ENCODE assay signal across 9 cellular contexts in genomic region chr3:4711680-4711992, GRCh38.
DNase-seq lines count a peak whose midpoint lies in the region; ATAC-seq and TF ChIP-seq lines count a peak whose summit lies in the region.
"Had no signal": no experiment of that assay in that cellular context is flagged by ENCODE, and none has a peak within 500 bp of the region (broad histone marks: within the 10 kb centered on the region; RNA-seq: fewer than 3 reads in every experiment).

No MANE protein-coding gene starts in this region.

- no peaks in the 10 kb centered on the region for H3K9me3 ChIP-seq in upper lobe of left lung
- H3K9me3 ChIP-seq: MG63 had no signal

- no peaks in the 10 kb centered on the region for H3K27me3 ChIP-seq in upper lobe of left lung
- H3K27me3 ChIP-seq: MG63 had no signal

- peak overlapping the region in 1 of 4 donors; percentile 4 for H3K4me3 ChIP-seq in upper lobe of left lung
- H3K4me3 ChIP-seq: MG63 had no signal

- intact Hi-C loops in activated CD4-positive, alpha-beta T cell treated with anti-CD3 and anti-CD28 coated beads, Interleukin-2, amount 10 ng/mL, durations not matched to agents 24 days and 14 days (cut with micrococcal nuclease): loop anchor here (1.0 to 5.0 kb wide), 4 partner anchors 266 to 411 kb away; partner anchors contain the start of gene ARL8B

- TF ChIP-seq CTCF in endothelial cell (IDR thresholded peaks at IDR 0.05; ENCODE audit: unreplicated experiment): peak; percentile 26
- no peak for TF ChIP-seq CTCF in upper lobe of left lung (IDR thresholded peaks at IDR 0.05)

- peaks cover 5 to 10% (median 8%) of the 10 kb centered on the region in 4 donors for H3K4me1 ChIP-seq in upper lobe of left lung

- WGBS in upper lobe of left lung, 2 donors: 4 to 9% methylated on average over 1 of the region's 1 CpG

- ATAC-seq in HG03196 (IDR thresholded peaks at IDR 0.05; ENCODE audit: unreplicated experiment) (peak; percentile 17), upper lobe of left lung (ENCODE audit: low FRiP score in 2 of 2) (peak in 1 of 2 donors; percentile 21)

- H3K27me3 Mint-ChIP-seq in activated CD4-positive, alpha-beta T cell treated with anti-CD3 and anti-CD28 coated beads, Interleukin-2, amount 10 ng/mL, durations not matched to agents 24 days and 14 days: no peaks in the 10 kb centered on the region
- no peaks in the 10 kb centered on the region for H3K27me3 Mint-ChIP-seq in endothelial cell (ENCODE audit: unreplicated experiment)

- peaks cover 27% of the 10 kb centered on the region for H3K4me1 Mint-ChIP-seq in activated CD4-positive, alpha-beta T cell treated with anti-CD3 and anti-CD28 coated beads, Interleukin-2, amount 10 ng/mL, durations not matched to agents 24 days and 14 days
- H3K4me1 Mint-ChIP-seq in endothelial cell (ENCODE audit: unreplicated experiment): peaks cover 12% of the 10 kb centered on the region

- no peak for DNase-seq in activated CD4-positive, alpha-beta T cell treated with anti-CD3 and anti-CD28 coated beads, Interleukin-2, amount 10 ng/mL, durations not matched to agents 24 days and 14 days
- no peak for DNase-seq in activated CD4-positive, alpha-beta T cell treated with anti-CD3 and anti-CD28 coated beads, Interleukin-2, amount 50 U/mL, for 48 hours
- DNase-seq in endothelial cell (ENCODE audit: low spot score) (no peak), upper lobe of left lung (no peak)
- no peak for DNase-seq in stimulated activated CD4-positive, alpha-beta T cell treated with anti-CD3 and anti-CD28 coated beads, Interleukin-4, amount 100 ng/mL, for 4 hours
- DNase-seq in activated CD4-positive, alpha-beta T cell treated with anti-CD3 and anti-CD28 coated beads, Interleukin-2, amount 50 U/mL, for 4 hours: no peak
- DNase-seq in activated CD4-positive, CD25-positive, alpha-beta regulatory T cell (lab: John Stamatoyannopoulos, UW): no peak

- no peak for TF ChIP-seq EP300 in upper lobe of left lung (IDR thresholded peaks at IDR 0.05)

- peaks cover 0 to 25% (median 7%) of the 10 kb centered on the region in 4 donors for H3K36me3 ChIP-seq in upper lobe of left lung
- H3K36me3 ChIP-seq: MG63 had no signal

- no peak overlapping the region for H3K4me3 Mint-ChIP-seq in activated CD4-positive, alpha-beta T cell treated with anti-CD3 and anti-CD28 coated beads, Interleukin-2, amount 10 ng/mL, durations not matched to agents 24 days and 14 days
- no peak overlapping the region for H3K4me3 Mint-ChIP-seq in endothelial cell (ENCODE audit: unreplicated experiment)

- peaks cover 4% of the 10 kb centered on the region for H3K9me3 Mint-ChIP-seq in activated CD4-positive, alpha-beta T cell treated with anti-CD3 and anti-CD28 coated beads, Interleukin-2, amount 10 ng/mL, durations not matched to agents 24 days and 14 days
- no peaks in the 10 kb centered on the region for H3K9me3 Mint-ChIP-seq in endothelial cell (ENCODE audit: unreplicated experiment)

- peaks cover 62% of the 10 kb centered on the region for H3K36me3 Mint-ChIP-seq in activated CD4-positive, alpha-beta T cell treated with anti-CD3 and anti-CD28 coated beads, Interleukin-2, amount 10 ng/mL, durations not matched to agents 24 days and 14 days (ENCODE audit: low read depth)
- peaks cover 37% of the 10 kb centered on the region for H3K36me3 Mint-ChIP-seq in endothelial cell (ENCODE audit: low read depth, unreplicated experiment)

- peak overlapping the region; percentile 37 to 78 (median 70) for H3K27ac ChIP-seq in upper lobe of left lung

- peak overlapping the region; percentile 31 for H3K27ac Mint-ChIP-seq in activated CD4-positive, alpha-beta T cell treated with anti-CD3 and anti-CD28 coated beads, Interleukin-2, amount 10 ng/mL, durations not matched to agents 24 days and 14 days
- H3K27ac Mint-ChIP-seq in endothelial cell (ENCODE audit: unreplicated experiment): no peak overlapping the region

- no peak for TF ChIP-seq POLR2A in upper lobe of left lung (IDR thresholded peaks at IDR 0.05)
